Comparison of ENCODE assay signal across 8 cellular contexts in the genomic region with DNA sequence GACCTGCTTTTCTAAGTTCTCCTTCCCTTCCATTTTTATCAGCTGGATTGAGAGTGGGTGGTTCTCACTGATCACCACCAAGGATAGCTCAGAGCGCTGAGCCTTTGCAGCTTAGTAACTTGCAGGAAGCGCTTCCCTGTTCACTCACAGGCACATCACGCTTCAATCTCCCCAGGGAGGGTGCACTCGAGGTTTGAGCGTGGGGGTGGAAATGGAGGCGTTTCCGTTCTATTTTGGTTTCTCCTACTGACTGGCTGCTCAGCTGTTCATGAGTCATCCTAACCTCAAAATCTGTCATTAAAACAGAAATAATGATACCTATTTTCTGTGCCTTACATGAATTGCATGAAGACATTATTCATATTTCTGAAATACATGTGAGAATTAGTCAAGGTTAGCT.
DNase-seq lines count a peak whose midpoint lies in the region; ATAC-seq lines count a peak whose summit lies in the region.

No MANE protein-coding gene starts in this region.

- H3K9me3 Mint-ChIP-seq in naive thymus-derived CD8-positive, alpha-beta T cell, result peaks cover 0 to 8% (median 0%) of the 10 kb centered on the region in 9 donors
- no peaks in the 10 kb centered on the region for H3K9me3 Mint-ChIP-seq in stimulated activated naive CD8-positive, alpha-beta T cell treated with anti-CD3 and anti-CD28 coated beads, Interleukin-15, Interleukin-2, amounts not matched to agents 100 ng/mL and 50 ng/mL, for 24 hours

- H3K4me3 Mint-ChIP-seq in naive thymus-derived CD8-positive, alpha-beta T cell, result peak overlapping the region in 1 of 10 donors; percentile 14
- no peak overlapping the region for H3K4me3 Mint-ChIP-seq in stimulated activated naive CD8-positive, alpha-beta T cell treated with anti-CD3 and anti-CD28 coated beads, Interleukin-15, Interleukin-2, amounts not matched to agents 100 ng/mL and 50 ng/mL, for 24 hours

- POLR2A ChIA-PET in naive thymus-derived CD8-positive, alpha-beta T cell (lab: Charles Lee), result no interaction called here

- H3K36me3 Mint-ChIP-seq in naive thymus-derived CD8-positive, alpha-beta T cell, result no peaks in the 10 kb centered on the region
- no peaks in the 10 kb centered on the region for H3K36me3 Mint-ChIP-seq in stimulated activated naive CD8-positive, alpha-beta T cell treated with anti-CD3 and anti-CD28 coated beads, Interleukin-15, Interleukin-2, amounts not matched to agents 100 ng/mL and 50 ng/mL, for 24 hours (ENCODE audit: low read depth)

- peaks cover 6 to 19% (median 17%) of the 10 kb centered on the region in 4 donors for H3K4me1 Mint-ChIP-seq in naive thymus-derived CD8-positive, alpha-beta T cell
- peaks cover 17% of the 10 kb centered on the region for H3K4me1 Mint-ChIP-seq in stimulated activated naive CD8-positive, alpha-beta T cell treated with anti-CD3 and anti-CD28 coated beads, Interleukin-15, Interleukin-2, amounts not matched to agents 100 ng/mL and 50 ng/mL, for 24 hours (ENCODE audit: low read depth)

- peak overlapping the region in 2 of 10 donors; percentile 39 to 65 for H3K27ac Mint-ChIP-seq in naive thymus-derived CD8-positive, alpha-beta T cell
- peak overlapping the region; percentile 36 for H3K27ac Mint-ChIP-seq in stimulated activated naive CD8-positive, alpha-beta T cell treated with anti-CD3 and anti-CD28 coated beads, Interleukin-15, Interleukin-2, amounts not matched to agents 100 ng/mL and 50 ng/mL, for 24 hours

- peaks cover 0 to 2% (median 0%) of the 10 kb centered on the region in 5 donors for H3K27me3 Mint-ChIP-seq in naive thymus-derived CD8-positive, alpha-beta T cell
- peaks cover 8% of the 10 kb centered on the region for H3K27me3 Mint-ChIP-seq in stimulated activated naive CD8-positive, alpha-beta T cell treated with anti-CD3 and anti-CD28 coated beads, Interleukin-15, Interleukin-2, amounts not matched to agents 100 ng/mL and 50 ng/mL, for 24 hours

- ATAC-seq in GM18870 (IDR thresholded peaks at IDR 0.05; ENCODE audit: unreplicated experiment), result peak; percentile 96
- peak; percentile 92 for ATAC-seq in HG03060 (IDR thresholded peaks at IDR 0.05; ENCODE audit: low read depth, unreplicated experiment)
- ATAC-seq in esophagus mucosa, result peak; percentile 77
- peak; percentile 58 to 60 for ATAC-seq in naive thymus-derived CD8-positive, alpha-beta T cell

- DNase-seq in AG08396 (ENCODE audit: low spot score) (peak; percentile 74), NCI-H460 (ENCODE audit: extremely low read depth, low read depth) (peak; percentile 41)
- DNase-seq in activated CD8-positive, alpha-beta memory T cell treated with anti-CD3 and anti-CD28 coated beads for 24 hours, result peak; percentile 77
- peak in 4 of 10 donors; percentile 0 to 71 (median 32) for DNase-seq in naive thymus-derived CD8-positive, alpha-beta T cell
